In genomic region chr11:74196781-74197486, GRCh38 we compare ENCODE assay signal across 28 cellular contexts.
"Had no signal": no experiment of that assay in that cellular context is flagged by ENCODE, and none has a peak within 500 bp of the region (broad histone marks: within the 10 kb centered on the region; RNA-seq: fewer than 3 reads in every experiment).

No MANE protein-coding gene starts in this region.

- ATAC-seq: activated CD4-positive, CD25-positive, alpha-beta regulatory T cell treated with anti-CD3 and anti-CD28 coated beads, Interleukin-2, amount 50 U/mL, for 24 hours; activated CD8-positive, alpha-beta T cell treated with anti-CD3 and anti-CD28 coated beads for 36 hours; activated naive CD4-positive, alpha-beta T cell treated with anti-CD3 and anti-CD28 coated beads, Interleukin-2, amount 50 U/mL, for 72 hours; activated T-cell treated with anti-CD3 and anti-CD28 coated beads, Interleukin-2, amount 50 U/mL, for 4 hours; effector memory CD8-positive, alpha-beta T cell; esophagus mucosa; T-helper 17 cell had no signal

- H3K27me3 Mint-ChIP-seq: activated B cell treated with CpG ODN at 0.5 μM for 24 hours; activated CD8-positive, alpha-beta T cell treated with anti-CD3 and anti-CD28 coated beads for 36 hours; activated naive CD4-positive, alpha-beta T cell treated with anti-CD3 and anti-CD28 coated beads, Interleukin-2, amount 10 ng/mL, durations not matched to agents 7 days and 5 days; activated naive CD8-positive, alpha-beta T cell treated with anti-CD3 and anti-CD28 coated beads, Interleukin-2, amount 10 ng/mL, durations not matched to agents 7 days and 5 days; effector memory CD8-positive, alpha-beta T cell; T-helper 17 cell had no signal

- H3K4me3 Mint-ChIP-seq: activated B cell treated with CpG ODN at 0.5 μM for 24 hours; activated CD8-positive, alpha-beta T cell treated with anti-CD3 and anti-CD28 coated beads for 36 hours; activated naive CD4-positive, alpha-beta T cell treated with anti-CD3 and anti-CD28 coated beads, Interleukin-2, amount 10 ng/mL, durations not matched to agents 7 days and 5 days; activated naive CD8-positive, alpha-beta T cell treated with anti-CD3 and anti-CD28 coated beads, Interleukin-2, amount 10 ng/mL, durations not matched to agents 7 days and 5 days; activated T-cell treated with anti-CD3 and anti-CD28 coated beads, Interleukin-2, amount 50 U/mL, for 4 hours; activated T-helper 1 cell treated with anti-CD3 and anti-CD28 coated beads, Interleukin-12 subunit alpha, Interleukin-12 subunit beta, Interleukin-2, Interleukin-4 antibody, amounts not matched to agents 30 ng/mL and 10 ng/mL and 1 ng/mL, durations not matched to agents 14 hours and 24 hours and 36 hours; effector memory CD8-positive, alpha-beta T cell; T-helper 17 cell; T-helper 2 cell treated with Interferon-gamma antibody and Interleukin-4, amounts not matched to agents 5 μg/mL and 100 μg/mL, for 36 hours had no signal

- H3K36me3 ChIP-seq: WERI-Rb-1 had no signal

- H3K27ac ChIP-seq: WERI-Rb-1 had no signal

- DNase-seq: activated B cell treated with CpG ODN at 0.5 μM for 24 hours; activated CD4-positive, alpha-beta T cell treated with anti-CD3 and anti-CD28 coated beads for 48 hours; activated CD4-positive, alpha-beta T cell treated with anti-CD3 and anti-CD28 coated beads, Interleukin-2, amount 50 U/mL, for 1 hour; activated CD4-positive, alpha-beta T cell treated with anti-CD3 and anti-CD28 coated beads, Interleukin-2, amount 50 U/mL, for 48 hours; activated CD8-positive, alpha-beta memory T cell treated with anti-CD3 and anti-CD28 coated beads for 24 hours; activated CD8-positive, alpha-beta T cell treated with anti-CD3 and anti-CD28 coated beads for 36 hours; activated effector memory CD4-positive, alpha-beta T cell treated with anti-CD3 and anti-CD28 coated beads, Interleukin-2, amount 50 U/mL, for 16 hours; activated naive CD4-positive, alpha-beta T cell treated with anti-CD3 and anti-CD28 coated beads, Interleukin-2, amount 10 ng/mL, durations not matched to agents 7 days and 5 days; activated naive CD8-positive, alpha-beta T cell treated with anti-CD3 and anti-CD28 coated beads, Interleukin-2, amount 10 ng/mL, durations not matched to agents 7 days and 5 days; activated T-cell treated with anti-CD3 and anti-CD28 coated beads, Interleukin-2, amount 50 U/mL, for 4 hours; amniotic stem cell; anterior cingulate cortex; caudate nucleus; cortex of kidney; dermis blood vessel endothelial cell; effector CD4-positive, alpha-beta T cell; effector memory CD8-positive, alpha-beta T cell; foreskin fibroblast; T-helper 1 cell; T-helper 17 cell; T1000; WERI-Rb-1 had no signal

- H3K4me1 Mint-ChIP-seq: activated B cell treated with CpG ODN at 0.5 μM for 24 hours; activated naive CD4-positive, alpha-beta T cell treated with anti-CD3 and anti-CD28 coated beads, Interleukin-2, amount 10 ng/mL, durations not matched to agents 7 days and 5 days; activated naive CD8-positive, alpha-beta T cell treated with anti-CD3 and anti-CD28 coated beads, Interleukin-2, amount 10 ng/mL, durations not matched to agents 7 days and 5 days had no signal

- H3K27ac Mint-ChIP-seq: activated B cell treated with CpG ODN at 0.5 μM for 24 hours; activated CD8-positive, alpha-beta T cell treated with anti-CD3 and anti-CD28 coated beads for 36 hours; activated naive CD4-positive, alpha-beta T cell treated with anti-CD3 and anti-CD28 coated beads, Interleukin-2, amount 10 ng/mL, durations not matched to agents 7 days and 5 days; activated naive CD4-positive, alpha-beta T cell treated with anti-CD3 and anti-CD28 coated beads, Interleukin-2, amount 50 U/mL, for 72 hours; activated naive CD8-positive, alpha-beta T cell treated with anti-CD3 and anti-CD28 coated beads, Interleukin-2, amount 10 ng/mL, durations not matched to agents 7 days and 5 days; activated T-helper 1 cell treated with anti-CD3 and anti-CD28 coated beads, Interleukin-12 subunit alpha, Interleukin-12 subunit beta, Interleukin-2, Interleukin-4 antibody, amounts not matched to agents 30 ng/mL and 10 ng/mL and 1 ng/mL, durations not matched to agents 14 hours and 24 hours and 36 hours; activated T-helper 2 cell treated with anti-CD3 and anti-CD28 coated beads, Interferon-gamma antibody, Interleukin-2, Interleukin-4, amounts not matched to agents 10 μg/mL and 5 μg/mL and 100 μg/mL, durations not matched to agents 14 hours and 24 hours and 36 hours; effector memory CD8-positive, alpha-beta T cell; T-helper 17 cell; T-helper 2 cell treated with Interferon-gamma antibody and Interleukin-4, amounts not matched to agents 5 μg/mL and 100 μg/mL, for 36 hours had no signal
